14 cellular contexts compared by ENCODE assay signal in the genomic region with DNA sequence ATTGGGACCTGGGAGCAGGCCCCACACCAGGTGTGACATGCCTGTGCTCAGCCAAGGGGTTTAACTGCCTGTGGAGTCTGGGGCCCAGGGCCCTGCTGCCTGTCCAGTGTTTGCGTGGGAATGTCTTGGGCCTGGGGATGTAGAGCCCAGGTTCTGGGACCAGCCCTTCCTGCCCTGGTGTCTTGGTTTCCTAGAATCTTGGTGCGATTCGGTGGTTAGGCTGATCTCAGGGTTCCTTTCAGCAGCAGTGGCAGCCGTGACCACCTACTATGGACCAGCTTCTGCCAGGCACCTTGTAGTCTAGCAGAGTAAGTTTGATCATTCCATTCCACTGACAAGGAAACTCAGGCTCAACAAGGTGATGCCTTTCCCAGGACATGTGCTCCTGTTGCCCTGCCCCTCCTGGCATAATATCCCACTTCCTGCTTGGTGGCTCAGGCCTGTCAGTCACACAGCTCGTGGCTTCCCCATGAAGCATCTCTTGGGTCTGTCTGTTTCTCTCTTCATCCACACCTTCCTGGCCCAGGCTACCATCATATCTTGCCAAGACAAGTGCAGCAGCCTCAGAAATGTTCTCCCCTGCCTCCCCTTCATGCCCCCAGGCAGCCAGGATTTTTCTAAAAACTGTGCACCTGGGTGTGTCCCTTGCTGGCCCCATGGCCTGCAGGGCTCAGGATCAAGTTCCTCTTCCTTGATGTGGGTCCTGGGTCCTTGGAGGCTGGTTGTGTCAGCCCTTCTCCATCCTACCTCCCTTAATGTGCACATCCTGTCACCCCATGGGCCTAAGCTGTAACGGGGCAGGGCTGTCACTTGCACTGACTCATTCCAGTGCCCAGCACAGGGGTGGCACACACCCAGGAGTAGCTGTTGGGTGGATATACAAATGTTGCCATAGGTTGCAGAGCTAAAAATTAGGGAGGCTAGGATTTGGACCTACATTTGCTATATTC. TPM values are rescaled to one million over a fixed set of nuclear protein-coding genes. Genes with fewer than 3 reads are reported as not detected.
DNase-seq lines count a peak whose midpoint lies in the region; ATAC-seq, FAIRE-seq and TF ChIP-seq lines count a peak whose summit lies in the region.
"Had no signal": no experiment of that assay in that cellular context is flagged by ENCODE, and none has a peak within 500 bp of the region (broad histone marks: within the 10 kb centered on the region; RNA-seq: fewer than 3 reads in every experiment).

No MANE protein-coding gene starts in this region.

- TF ChIP-seq CTCF in LNCaP clone FGC (IDR thresholded peaks at IDR 0.05; ENCODE audit: control insufficient read depth, extremely low read depth, insufficient read depth) (no peak), GM12878 (IDR thresholded peaks at IDR 0.05 in 2 of 3, conservative IDR thresholded peaks at IDR 0.05 in 1 of 3; ENCODE audit: control insufficient read depth in 2 of 3, extremely low read depth in 1 of 3, insufficient read depth in 1 of 3, low read depth in 3 of 3, low read length in 3 of 3) (no peak), neutrophil (IDR thresholded peaks at IDR 0.05) (no peak), HFFc6 (IDR thresholded peaks at IDR 0.05) (no peak)

- H3K79me2 ChIP-seq in GM12878 (ENCODE audit: control insufficient read depth, insufficient read depth, low read length), result no peaks in the 10 kb centered on the region

- H3K36me3 ChIP-seq in GM12878 (ENCODE audit: control insufficient read depth in 2 of 2, insufficient read depth in 2 of 2, low read length in 1 of 2) (no peaks in the 10 kb centered on the region), neutrophil (no peaks in the 10 kb centered on the region)
- H3K36me3 ChIP-seq: ascending aorta had no signal

- no peak overlapping the region for H3K9ac ChIP-seq in GM12878 (ENCODE audit: control insufficient read depth, insufficient read depth, low read length)

- no peak for TF ChIP-seq POLR2A in GM12878 (IDR thresholded peaks at IDR 0.05; ENCODE audit: low read depth, low read length)

- POLR2A ChIA-PET in GM12878 (lab: Charles Lee), result no interaction called here

- intact Hi-C loops in GM12878 (cut with micrococcal nuclease; ENCODE audit: unreplicated experiment), result no loop called here

- WGBS in GM12878 (ENCODE audit: insufficient coverage, insufficient replicate concordance, low lambda C conversion rate, missing lambda C conversion rate), result 76% methylated on average over 6 of the region's 6 CpGs

- CTCF ChIA-PET in GM12878 (lab: Yijun Ruan, JAX), result interaction anchor here (1.1 to 1.2 kb wide), 2 partner anchors 15 to 218 kb away, joined by 3 read pairs; no protein-coding TSS in a partner anchor

- H3K4me1 ChIP-seq in GM12878 (ENCODE audit: control insufficient read depth, insufficient read depth, low read length) (no peaks in the 10 kb centered on the region), neutrophil (ENCODE audit: control insufficient read depth in 1 of 2, insufficient read depth in 1 of 2, low read depth in 1 of 2, low read length in 1 of 2) (peaks cover 14 to 16% of the 10 kb centered on the region in 2 experiments)
- H3K4me1 ChIP-seq: ascending aorta had no signal

- H3K27me3 Mint-ChIP-seq in activated T-cell treated with anti-CD3 and anti-CD28 coated beads, Interleukin-2, amount 50 U/mL, for 72 hours (ENCODE audit: low read depth), result no peaks in the 10 kb centered on the region
- peaks cover 2% of the 10 kb centered on the region; the same call in 1 of the 2 replicates for H3K27me3 Mint-ChIP-seq in HFFc6 (ENCODE audit: insufficient read depth)
- H3K27me3 Mint-ChIP-seq: T-cell had no signal

- H3K4me3 ChIP-seq in LNCaP clone FGC (ENCODE audit: low read depth, low read length) (no peak overlapping the region), GM12878 (no peak overlapping the region), neutrophil (ENCODE audit: low read depth in 1 of 2, low read length in 1 of 2) (no peak overlapping the region)
- H3K4me3 ChIP-seq: ascending aorta had no signal

- H4K20me1 ChIP-seq in GM12878 (ENCODE audit: control insufficient read depth, insufficient read depth), result no peaks in the 10 kb centered on the region

- H2AFZ ChIP-seq in GM12878 (ENCODE audit: control insufficient read depth, low read depth, low read length), result no peak overlapping the region

- FAIRE-seq in GM12878 (lab: Jason Lieb, UNC), result no peak
- FAIRE-seq: G401.6 had no signal

- H3K4me3 Mint-ChIP-seq in activated T-cell treated with anti-CD3 and anti-CD28 coated beads, Interleukin-2, amount 50 U/mL, for 72 hours, result no peak overlapping the region
- H3K4me3 Mint-ChIP-seq in HFFc6, result no peak overlapping the region
- H3K4me3 Mint-ChIP-seq: T-cell had no signal

- in situ Hi-C loops in GM12878 (cut with MboI), result no loop called here

- H3K27ac Mint-ChIP-seq in activated T-cell treated with anti-CD3 and anti-CD28 coated beads, Interleukin-2, amount 50 U/mL, for 72 hours, result peak overlapping the region; percentile 0
- H3K27ac Mint-ChIP-seq in HFFc6, result no peak overlapping the region
- H3K27ac Mint-ChIP-seq: T-cell had no signal

- RAD21 ChIA-PET in GM12878 (lab: Charles Lee; ENCODE audit: unreplicated experiment), result no interaction called here

- H3K9me3 ChIP-seq in GM12878 (replicated peaks; ENCODE audit: control insufficient read depth, insufficient read depth, low read length) (no peaks in the 10 kb centered on the region), neutrophil (no peaks in the 10 kb centered on the region)
- H3K9me3 ChIP-seq: ascending aorta had no signal

- H3K36me3 Mint-ChIP-seq in activated T-cell treated with anti-CD3 and anti-CD28 coated beads, Interleukin-2, amount 50 U/mL, for 72 hours (ENCODE audit: insufficient read depth in 2 of 2), result no peaks in the 10 kb centered on the region
- H3K36me3 Mint-ChIP-seq in HFFc6 (ENCODE audit: low read depth), result no peaks in the 10 kb centered on the region

- TF ChIP-seq RAD21 in GM12878 (IDR thresholded peaks at IDR 0.05; ENCODE audit: insufficient read depth, low read depth, low read length), result no peak

- BruUV-seq in GM12878 (replicated peaks; lab: Mats Ljungman, UMichigan), result no TSS peak

- DNase-seq in activated T-cell treated with anti-CD3 and anti-CD28 coated beads, Interleukin-2, amount 50 U/mL, for 72 hours, result no peak
- DNase-seq in activated T-cell treated with anti-CD3 and anti-CD28 coated beads for 4 hours, result no peak
- peak; percentile 27 for DNase-seq in LNCaP clone FGC (ENCODE audit: low read depth)
- DNase-seq in GM12878 (ENCODE audit: low read depth, low spot score), result no peak
- DNase-seq in NCI-H345 (lab: John Stamatoyannopoulos, UW), result no peak
- DNase-seq in UCSD-AML1 (lab: John Stamatoyannopoulos, UW; ENCODE audit: unreplicated experiment), result no peak
- no peak for DNase-seq in HFFc6
- DNase-seq: effector memory CD4-positive, alpha-beta T cell; NCI-H1436 treated with DMSO at 0.1 percent for 48 hours; NCI-H774; T-cell had no signal

- ATAC-seq in activated T-cell treated with anti-CD3 and anti-CD28 coated beads, Interleukin-2, amount 50 U/mL, for 72 hours (replicated peaks in 1 of 2), result peak in 1 of 2 donors; percentile 54
- no peak for ATAC-seq in GM12878
- ATAC-seq: T-cell had no signal

- H3K4me2 ChIP-seq in GM12878 (ENCODE audit: control insufficient read depth, insufficient read depth), result no peak overlapping the region

- SMC1A ChIA-PET in GM12878 (lab: Charles Lee; ENCODE audit: uncharacterized antibody, unreplicated experiment), result no interaction called here

- no peak for TF ChIP-seq EP300 in GM12878 (IDR thresholded peaks at IDR 0.05; ENCODE audit: borderline replicate concordance in 1 of 2, control insufficient read depth in 1 of 2, low read depth in 2 of 2, low read length in 2 of 2)

- H3K27ac ChIP-seq in GM12878 (ENCODE audit: control insufficient read depth, insufficient read depth) (no peak overlapping the region), neutrophil (peak overlapping the region; percentile 69)
- H3K27ac ChIP-seq: ascending aorta had no signal

- H3K9me3 Mint-ChIP-seq in activated T-cell treated with anti-CD3 and anti-CD28 coated beads, Interleukin-2, amount 50 U/mL, for 72 hours, result no peaks in the 10 kb centered on the region
- no peaks in the 10 kb centered on the region for H3K9me3 Mint-ChIP-seq in HFFc6
- H3K9me3 Mint-ChIP-seq: T-cell had no signal

- peaks cover 7% of the 10 kb centered on the region for H3K4me1 Mint-ChIP-seq in activated T-cell treated with anti-CD3 and anti-CD28 coated beads, Interleukin-2, amount 50 U/mL, for 72 hours (ENCODE audit: low read depth)
- peaks cover 39% of the 10 kb centered on the region for H3K4me1 Mint-ChIP-seq in HFFc6 (ENCODE audit: low read depth)

- H3K27me3 ChIP-seq in GM12878 (replicated peaks in 1 of 2; ENCODE audit: control insufficient read depth in 2 of 2, insufficient read depth in 2 of 2, low read length in 1 of 2) (no peaks in the 10 kb centered on the region), neutrophil (no peaks in the 10 kb centered on the region)
- H3K27me3 ChIP-seq: ascending aorta had no signal

RNA-seq across cellular contexts. Expression of a gene that starts 48.5 kb away (rescaled TPM):
- total RNA-seq in activated T-cell treated with anti-CD3 and anti-CD28 coated beads, Interleukin-2, amount 50 U/mL, for 72 hours, result 10 to 100 TPM; 12.5 to 13.6 TPM
- total RNA-seq in GM12878 (2013; cell fraction: nucleolus; rRNA removed), result 8.4 and 10.7 TPM in 2 replicates
- 7.6 and 8.2 TPM in 2 replicates for total RNA-seq in GM12878 (2014; rRNA removed)
- total RNA-seq in GM12878 (2014; rRNA removed; fragmentation: Illumina TruSeq; extraction: Trizol), result 3.2 and 4.1 TPM in 2 replicates
- 5.0 and 5.7 TPM in 2 replicates for total RNA-seq in GM12878 (2021)
- polyA plus RNA-seq in GM12878 (2011; ENCODE audit: low read depth), result 1.2 TPM
- 2.6 and 5.0 TPM in 2 replicates for polyA plus RNA-seq in GM12878 (2011; rRNA removed)
- polyA plus RNA-seq in GM12878 (2011; cell fraction: cytosol; rRNA removed), result 5.5 and 7.9 TPM in 2 replicates
- 5.1 and 6.7 TPM in 2 replicates for polyA plus RNA-seq in GM12878 (2011; cell fraction: nucleus; rRNA removed)
- polyA plus RNA-seq in GM12878 (2012), result 3.3 TPM in 2 replicates
- polyA plus RNA-seq in GM12878 (2014; fragmentation: Illumina TruSeq; extraction: Trizol), result 3.6 and 6.4 TPM in 2 replicates
- under 1 TPM; 0.16 to 0.86 TPM for polyA plus RNA-seq in GM12878 (2014; fragmentation: Nextera tagmentation; extraction: Ambion mirVana)
- polyA plus RNA-seq in GM12878 (2014; rRNA removed), result 4.9 and 6.1 TPM in 2 replicates
- polyA plus RNA-seq in GM12878 (2016; fragmentation: Nextera tagmentation; extraction: Ambion mirVana), result 1 to 10 TPM; 8.6 to 9.0 TPM
- polyA minus RNA-seq in GM12878 (2011; rRNA and poly(A)+ RNA removed), result 4.0 and 8.5 TPM in 2 replicates
- 2.5 and 3.1 TPM in 2 replicates for polyA minus RNA-seq in GM12878 (2011; cell fraction: cytosol; rRNA and poly(A)+ RNA removed)
- polyA minus RNA-seq in GM12878 (2011; cell fraction: nucleus; rRNA and poly(A)+ RNA removed), result 4.8 and 5.2 TPM in 2 replicates
- 10 to 100 TPM in 5 of 6 experiments, 1 to 10 TPM in 1; 9.2 to 12.0 (median 10.4) TPM for total RNA-seq in HFFc6 (2021; fragmentation: NEBNext Ultra II Directional; extraction: Animal tissue kit (Norgen Biotek cat#: 25700))
